Comparison of ENCODE assay signal across 8 cellular contexts in the genomic region with DNA sequence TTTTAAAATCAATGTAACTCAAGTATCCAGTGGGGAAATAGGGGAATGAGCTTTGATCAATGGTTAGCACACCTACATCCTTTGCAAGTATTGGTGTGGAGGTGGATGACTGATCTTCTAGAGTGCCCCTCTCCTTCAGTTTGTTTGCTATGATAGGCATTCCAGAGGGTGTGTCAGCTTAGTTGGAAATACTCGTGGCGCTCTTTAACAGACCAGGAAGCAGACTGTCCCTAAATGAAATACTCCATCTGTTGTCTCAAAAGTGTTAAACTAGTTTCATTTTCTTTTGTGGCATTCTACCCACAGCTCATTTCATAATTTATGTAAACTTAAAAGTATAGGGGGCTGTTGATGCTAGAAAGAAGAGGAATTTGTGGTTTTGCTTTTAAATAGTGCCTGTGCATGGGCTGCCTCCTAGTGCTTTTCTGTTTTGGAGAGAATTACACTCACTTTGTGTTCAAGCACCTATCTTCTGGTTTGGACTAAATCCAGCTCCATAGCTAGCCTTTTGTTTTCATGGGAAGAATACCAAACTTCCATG.
DNase-seq lines count a peak whose midpoint lies in the region; ATAC-seq and TF ChIP-seq lines count a peak whose summit lies in the region.

No MANE protein-coding gene starts in this region.

- H3K27me3 ChIP-seq in RWPE2 (ENCODE audit: insufficient read depth, poor library complexity, severe bottlenecking), result no peaks in the 10 kb centered on the region
- H3K27me3 ChIP-seq in fibroblast of lung (ENCODE audit: control insufficient read depth, insufficient read depth, low read length), result no peaks in the 10 kb centered on the region

- no peaks in the 10 kb centered on the region; the same call in 1 of the 2 replicates for H3K36me3 ChIP-seq in RWPE2 (ENCODE audit: low read depth)
- no peaks in the 10 kb centered on the region for H3K36me3 ChIP-seq in fibroblast of lung (ENCODE audit: control insufficient read depth, insufficient read depth, low read length)

- ATAC-seq in GM18873 (IDR thresholded peaks at IDR 0.05; ENCODE audit: low FRiP score, unreplicated experiment) (peak; percentile 65), HG03135 (IDR thresholded peaks at IDR 0.05; ENCODE audit: unreplicated experiment) (peak; percentile 78), RWPE2 (ENCODE audit: low read depth) (peak; percentile 77), sciatic nerve (peak; percentile 51)

- no peak for DNase-seq in RWPE2 (ENCODE audit: low spot score)
- DNase-seq in fibroblast of lung (ENCODE audit: low read depth in 2 of 2), result peak; percentile 85 to 90
- DNase-seq in sciatic nerve (ENCODE audit: low spot score), result no peak
- no peak for DNase-seq in nucleus accumbens (lab: John Stamatoyannopoulos, UW)
- no peak for DNase-seq in NCI-H82 treated with DMSO at 0.1 percent for 48 hours (lab: John Stamatoyannopoulos, UW; ENCODE audit: unreplicated experiment)

- no peak overlapping the region for H3K4me3 ChIP-seq in RWPE2 (ENCODE audit: severe bottlenecking)
- H3K4me3 ChIP-seq in fibroblast of lung (replicated peaks in 1 of 4; ENCODE audit: control extremely low read depth in 1 of 4, insufficient read depth in 1 of 4, low read depth in 3 of 4, low read length in 4 of 4), result peak overlapping the region in 3 of 4 experiments; percentile 11 to 39 (median 19)

- H3K4me1 ChIP-seq in RWPE2 (ENCODE audit: insufficient read depth, poor library complexity, severe bottlenecking) (peaks cover 17% of the 10 kb centered on the region), fibroblast of lung (ENCODE audit: control insufficient read depth, extremely low read depth, insufficient read depth, low read length) (peaks cover 14% of the 10 kb centered on the region)

- no peak overlapping the region for H3K9ac ChIP-seq in fibroblast of lung (ENCODE audit: insufficient read depth, low read length)

- H2AFZ ChIP-seq in fibroblast of lung (ENCODE audit: low read length), result no peak overlapping the region

- no peaks in the 10 kb centered on the region for H4K20me1 ChIP-seq in fibroblast of lung (ENCODE audit: control insufficient read depth, extremely low read depth, insufficient read depth, low read length)

- TF ChIP-seq CTCF in C4-2B (conservative IDR thresholded peaks at IDR 0.05), result peak; percentile 16
- TF ChIP-seq CTCF in RWPE2 (IDR thresholded peaks at IDR 0.05; ENCODE audit: poor library complexity, severe bottlenecking), result peak; percentile 17
- peak; percentile 22 to 26 for TF ChIP-seq CTCF in fibroblast of lung (conservative IDR thresholded peaks at IDR 0.05 in 1 of 2, IDR thresholded peaks at IDR 0.05 in 1 of 2; ENCODE audit: low read depth in 1 of 2, low read length in 2 of 2)

- H3K4me2 ChIP-seq in fibroblast of lung (ENCODE audit: extremely low read depth, insufficient read depth, low read length), result peak overlapping the region; percentile 93

- H3K79me2 ChIP-seq in fibroblast of lung (ENCODE audit: control insufficient read depth, insufficient read depth, low read length), result no peaks in the 10 kb centered on the region

- no peak overlapping the region for H3K27ac ChIP-seq in C4-2B
- H3K27ac ChIP-seq in RWPE2 (ENCODE audit: poor library complexity, severe bottlenecking), result peak overlapping the region; percentile 17
- no peak overlapping the region for H3K27ac ChIP-seq in fibroblast of lung (ENCODE audit: insufficient read depth, low read length)

- H3K9me3 ChIP-seq in RWPE2 (ENCODE audit: severe bottlenecking) (no peaks in the 10 kb centered on the region), fibroblast of lung (ENCODE audit: control insufficient read depth, insufficient read depth, low read depth, low read length) (no peaks in the 10 kb centered on the region)

- intact Hi-C loops in sciatic nerve (cut with DNase I), result no loop called here

Comparison
In these comparisons a context has a peak if more than half of its experiments do, and no peak if none do; other contexts are left out.
1. DNase-seq: peak in fibroblast of lung (2 of 2); none in RWPE2 (single experiment), sciatic nerve (single experiment), nucleus accumbens (0 of 56) and NCI-H82 treated with DMSO at 0.1 percent for 48 hours (single experiment).
2. Peak in every context shown above with its lines, with median percentiles within 50 percentile points of each other: CTCF ChIP-seq and ATAC-seq.